In genomic region chr6:73579389-73579788, GRCh38 we compare ENCODE assay signal across 1 cellular context.
TF ChIP-seq lines count a peak whose summit lies in the region.

No MANE protein-coding gene starts in this region.

TF ChIP-seq in H1, 55 proteins besides CTCF, POLR2A, EP300 and RAD21 (continued from another document):
- TF ChIP-seq CTBP2 (IDR thresholded peaks at IDR 0.05; ENCODE audit: borderline replicate concordance, insufficient read depth, insufficient read length, low read length) (no peak), POU5F1 (IDR thresholded peaks at IDR 0.05; ENCODE audit: low read depth, low read length) (no peak)
- TF ChIP-seq, protein P1, sequence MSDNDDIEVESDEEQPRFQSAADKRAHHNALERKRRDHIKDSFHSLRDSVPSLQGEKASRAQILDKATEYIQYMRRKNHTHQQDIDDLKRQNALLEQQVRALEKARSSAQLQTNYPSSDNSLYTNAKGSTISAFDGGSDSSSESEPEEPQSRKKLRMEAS (IDR thresholded peaks at IDR 0.05) = no peak; the same call in 1 of the 2 replicates
